Comparison of ENCODE assay signal across 1 cellular context in genomic region chr1:27045973-27046558, GRCh38.
TF ChIP-seq lines count a peak whose summit lies in the region.

No MANE protein-coding gene starts in this region.

TF ChIP-seq in HCT116, 20 proteins besides CTCF, POLR2A, EP300 and RAD21 (continued from another document):
- TF ChIP-seq REST (IDR thresholded peaks at IDR 0.05; ENCODE audit: low read depth) (no peak), ZFX (IDR thresholded peaks at IDR 0.05) (no peak), SRF (IDR thresholded peaks at IDR 0.05; ENCODE audit: low read depth) (no peak), FOSL1 (IDR thresholded peaks at IDR 0.05; ENCODE audit: low read depth) (no peak), SIN3A (IDR thresholded peaks at IDR 0.05; ENCODE audit: low read depth) (no peak), TCF7L2 (IDR thresholded peaks at IDR 0.05; ENCODE audit: borderline replicate concordance, extremely low read depth, insufficient read depth, insufficient read length) (peak; percentile 72), ATF3 (IDR thresholded peaks at IDR 0.05) (no peak), CEBPB (IDR thresholded peaks at IDR 0.05; ENCODE audit: low read depth) (no peak), JUND (IDR thresholded peaks at IDR 0.05) (no peak)
TF ChIP-seq in HCT116: peak in this region for 5.
